7 cellular contexts compared by ENCODE assay signal in the genomic region with DNA sequence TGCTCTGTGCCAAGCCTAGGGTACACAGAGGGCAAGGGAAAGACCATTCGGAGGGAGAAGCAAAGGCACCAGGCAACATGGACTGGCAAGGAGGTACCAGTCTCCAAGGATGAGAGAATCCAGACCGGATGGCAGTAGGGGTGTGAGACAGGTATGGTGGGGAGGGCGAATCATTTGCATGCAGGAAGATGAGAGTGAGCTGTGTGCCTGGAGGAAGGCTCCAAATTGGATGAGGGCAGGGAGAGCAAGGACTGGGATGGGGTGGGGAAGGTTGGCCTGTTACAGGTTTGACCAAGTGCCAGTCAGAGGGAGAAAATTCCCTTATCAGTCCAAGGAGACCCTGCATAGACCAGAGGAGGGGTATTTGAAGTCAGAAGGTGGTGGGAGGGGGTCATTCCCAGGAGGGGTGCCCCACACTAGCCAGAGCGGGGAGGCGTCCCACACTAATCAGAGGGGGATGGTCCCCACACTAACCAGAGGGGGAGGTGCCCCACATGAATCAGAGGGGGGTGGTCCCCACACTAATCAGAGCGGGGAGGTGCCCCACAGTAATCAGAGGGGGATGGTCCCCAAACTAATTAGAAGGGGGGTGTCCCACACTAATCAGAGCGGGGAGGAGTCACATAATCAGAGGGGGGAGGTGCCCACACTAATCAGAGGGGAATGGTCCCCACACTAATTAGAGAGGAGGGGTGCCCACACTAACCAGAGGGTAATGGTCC. TPM values are rescaled to one million over a fixed set of nuclear protein-coding genes. Genes with fewer than 3 reads are reported as not detected.
DNase-seq lines count a peak whose midpoint lies in the region; ATAC-seq, FAIRE-seq and TF ChIP-seq lines count a peak whose summit lies in the region.

No MANE protein-coding gene starts in this region.

- H3K79me2 ChIP-seq in keratinocyte (ENCODE audit: control insufficient read depth, insufficient read depth, low read length) = peaks cover 49% of the 10 kb centered on the region

- peaks cover 2% of the 10 kb centered on the region for H3K9me1 ChIP-seq in keratinocyte (ENCODE audit: control insufficient read depth, extremely low read depth, insufficient read depth, low read length)

- no peaks in the 10 kb centered on the region for H3K27me3 ChIP-seq in keratinocyte (ENCODE audit: control insufficient read depth, extremely low read depth, insufficient read depth, low read length)

- TF ChIP-seq CTCF in keratinocyte (optimal IDR thresholded peaks at IDR 0.05 in 1 of 3, IDR thresholded peaks at IDR 0.05 in 1 of 3, conservative IDR thresholded peaks at IDR 0.05 in 1 of 3; ENCODE audit: extremely low read depth in 1 of 3, insufficient read depth in 2 of 3, low read length in 3 of 3) = no peak

- peaks cover 52% of the 10 kb centered on the region for H3K4me1 ChIP-seq in keratinocyte (ENCODE audit: control insufficient read depth, extremely low read depth, insufficient read depth, low read length)

- H3K36me3 ChIP-seq in keratinocyte (ENCODE audit: control insufficient read depth in 2 of 2, extremely low read depth in 1 of 2, insufficient read depth in 2 of 2, low read length in 2 of 2) = peaks cover 6 to 13% of the 10 kb centered on the region in 2 experiments

- DNase-seq in keratinocyte (ENCODE audit: low read depth, low spot score) (no peak), substantia nigra (lab: John Stamatoyannopoulos, UW) (no peak), DMS153 (lab: John Stamatoyannopoulos, UW) (no peak), cerebellar nuclear complex (lab: John Stamatoyannopoulos, UW) (no peak)
- DNase-seq in stimulated activated CD4-positive, alpha-beta T cell treated with anti-CD3 and anti-CD28 coated beads, Interleukin-2, amount 100 ng/mL, for 48 hours = no peak

- H3K27ac ChIP-seq in adipose tissue (ENCODE audit: low read depth, low read length) (peak overlapping the region; percentile 48), keratinocyte (ENCODE audit: control insufficient read depth, insufficient read depth, low read length) (peak overlapping the region; percentile 88), substantia nigra (ENCODE audit: low read depth, low read length, poor library complexity, severe bottlenecking) (peak overlapping the region; percentile 95)

- peak; percentile 10 for ATAC-seq in HG02973 (IDR thresholded peaks at IDR 0.05; ENCODE audit: unreplicated experiment)

- H3K4me2 ChIP-seq in keratinocyte (ENCODE audit: control insufficient read depth, extremely low read depth, insufficient read depth, low read depth, low read length) = peak overlapping the region; percentile 95

- H3K4me3 ChIP-seq in keratinocyte (ENCODE audit: control insufficient read depth in 2 of 3, extremely low read depth in 1 of 3, insufficient read depth in 2 of 3, low read depth in 1 of 3, low read length in 3 of 3) = peak overlapping the region; percentile 83 to 90 (median 86)

- dilution Hi-C loops in keratinocyte (cut with MboI; ENCODE audit: extremely low pct_ligation_motif_present, low sequenced_read_pairs) = no loop called here

- no peaks in the 10 kb centered on the region for H3K9me3 ChIP-seq in keratinocyte (ENCODE audit: control insufficient read depth, low read depth, low read length)

- 30 to 36% (median 33%) methylated on average over 6 to 7 of the region's 7 CpGs for WGBS in adipose tissue, 3 donors

- no peak overlapping the region for H2AFZ ChIP-seq in keratinocyte (ENCODE audit: control insufficient read depth, low read length)

- H3K9ac ChIP-seq in keratinocyte (ENCODE audit: control insufficient read depth, extremely low read depth, insufficient read depth, low read length) = peak overlapping the region; percentile 92

- peaks cover 5% of the 10 kb centered on the region for H4K20me1 ChIP-seq in keratinocyte (ENCODE audit: control insufficient read depth, extremely low read depth, insufficient read depth, low read length)

- peak; percentile 29 for FAIRE-seq in keratinocyte (lab: Jason Lieb, UNC)

RNA-seq across cellular contexts. Expression of gene CANT1, which starts 0.7 kb away (rescaled TPM):
- polyA plus RNA-seq in adipose tissue (10 to 100 TPM in 2 of 3 donors, 1 to 10 TPM in 1; 9.3 to 22.5 (median 16.9) TPM), keratinocyte (53.2 to 78.1 TPM (median 54.6 TPM) in 3 replicates)
- 14.4 TPM for polyA plus RNA-seq in keratinocyte (2011; ENCODE audit: low read depth)
- 46.5 and 62.9 TPM in 2 replicates for polyA plus RNA-seq in keratinocyte (2011; cell fraction: cytosol; rRNA removed)
- polyA plus RNA-seq in keratinocyte (2011; cell fraction: nucleus; rRNA removed) = 101 and 111 TPM in 2 replicates
- 37.7 and 65.6 TPM in 2 replicates for polyA plus RNA-seq in keratinocyte (2012; ENCODE audit: low replicate concordance)
- polyA minus RNA-seq in keratinocyte = 62.2 to 79.7 TPM (median 66.9 TPM) in 3 replicates
- polyA minus RNA-seq in keratinocyte (2011; cell fraction: cytosol; rRNA and poly(A)+ RNA removed) = 106 TPM
- polyA minus RNA-seq in keratinocyte (2011; cell fraction: nucleus; rRNA and poly(A)+ RNA removed) = 120 and 137 TPM in 2 replicates

RNA-seq across cellular contexts. Expression of gene C1QTNF1, which starts 15.1 kb away (rescaled TPM):
- polyA plus RNA-seq in adipose tissue = 100 to 1,000 TPM in 2 of 3 donors, 10 to 100 TPM in 1; 33.8 to 357 (median 207) TPM
- polyA plus RNA-seq in keratinocyte = 6.6 to 17.2 TPM (median 14.3 TPM) in 3 replicates
- 0.25 TPM for polyA plus RNA-seq in keratinocyte (2011; ENCODE audit: low read depth)
- 9.6 and 17.3 TPM in 2 replicates for polyA plus RNA-seq in keratinocyte (2011; cell fraction: cytosol; rRNA removed)
- 22.3 and 34.7 TPM in 2 replicates for polyA plus RNA-seq in keratinocyte (2011; cell fraction: nucleus; rRNA removed)
- polyA plus RNA-seq in keratinocyte (2012; ENCODE audit: low replicate concordance) = 1.2 and 18.7 TPM in 2 replicates
- polyA minus RNA-seq in keratinocyte = 7.8 to 26.3 TPM (median 17.1 TPM) in 3 replicates
- polyA minus RNA-seq in keratinocyte (2011; cell fraction: cytosol; rRNA and poly(A)+ RNA removed) = 31.3 TPM
- 28.9 and 39.9 TPM in 2 replicates for polyA minus RNA-seq in keratinocyte (2011; cell fraction: nucleus; rRNA and poly(A)+ RNA removed)

RNA-seq across cellular contexts. Expression of gene LGALS3BP, which starts 29.1 kb away (rescaled TPM):
- polyA plus RNA-seq in adipose tissue (100 to 1,000 TPM; 104 to 220 (median 144) TPM), keratinocyte (53.0 to 137 TPM (median 97.1 TPM) in 3 replicates)
- polyA plus RNA-seq in keratinocyte (2011; ENCODE audit: low read depth) = 16.5 TPM
- 63.1 and 93.6 TPM in 2 replicates for polyA plus RNA-seq in keratinocyte (2011; cell fraction: cytosol; rRNA removed)
- polyA plus RNA-seq in keratinocyte (2011; cell fraction: nucleus; rRNA removed) = 277 and 483 TPM in 2 replicates
- 33.5 and 219 TPM in 2 replicates for polyA plus RNA-seq in keratinocyte (2012; ENCODE audit: low replicate concordance)
- 91.3 to 288 TPM (median 137 TPM) in 3 replicates for polyA minus RNA-seq in keratinocyte
- 237 TPM for polyA minus RNA-seq in keratinocyte (2011; cell fraction: cytosol; rRNA and poly(A)+ RNA removed)
- polyA minus RNA-seq in keratinocyte (2011; cell fraction: nucleus; rRNA and poly(A)+ RNA removed) = 457 and 590 TPM in 2 replicates
